16 cellular contexts compared by ENCODE assay signal in the genomic region with DNA sequence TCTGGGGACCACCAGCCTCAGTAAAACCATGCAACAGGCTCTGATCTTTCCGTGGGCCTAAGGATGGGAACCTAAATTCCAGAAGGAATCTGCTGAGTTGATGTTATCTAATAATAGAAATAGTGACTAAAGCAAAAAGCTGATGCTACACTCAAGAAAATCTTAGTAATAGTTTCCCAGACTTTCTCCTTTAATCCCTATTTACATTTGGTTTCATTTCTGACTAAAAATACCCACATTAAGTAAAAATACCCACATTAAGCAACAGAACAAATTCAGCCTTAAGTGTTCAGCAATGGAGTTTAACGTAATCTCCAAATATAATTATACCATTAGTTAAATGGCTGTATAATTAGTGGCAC. TPM values are rescaled to one million over a fixed set of nuclear protein-coding genes. Genes with fewer than 3 reads are reported as not detected.
"Had no signal": no experiment of that assay in that cellular context is flagged by ENCODE, and none has a peak within 500 bp of the region (broad histone marks: within the 10 kb centered on the region; RNA-seq: fewer than 3 reads in every experiment).

No MANE protein-coding gene starts in this region.

- H3K27me3 ChIP-seq: right atrium auricular region, upper lobe of left lung had no signal

- H3K36me3 ChIP-seq: lower lobe of right lung, right atrium auricular region, upper lobe of left lung had no signal

- H3K27ac Mint-ChIP-seq: activated CD8-positive, alpha-beta T cell treated with anti-CD3 and anti-CD28 coated beads, Interleukin-2, amount 10 ng/mL, durations not matched to agents 7 days and 5 days; activated naive CD8-positive, alpha-beta T cell treated with anti-CD3 and anti-CD28 coated beads, Interleukin-2, amount 50 U/mL, for 24 hours; naive B cell; stimulated activated memory B cell treated with anti-CD40 and anti-IgM and Interleukin-4, amounts not matched to agents 10 μg/mL and 1 μg/mL and 100 μg/mL, for 72 hours had no signal

- H3K36me3 Mint-ChIP-seq: naive B cell; stimulated activated memory B cell treated with anti-CD40 and anti-IgM and Interleukin-4, amounts not matched to agents 10 μg/mL and 1 μg/mL and 100 μg/mL, for 72 hours had no signal

- H3K4me3 Mint-ChIP-seq: activated CD8-positive, alpha-beta T cell treated with anti-CD3 and anti-CD28 coated beads, Interleukin-2, amount 10 ng/mL, durations not matched to agents 7 days and 5 days; activated naive CD8-positive, alpha-beta T cell treated with anti-CD3 and anti-CD28 coated beads, Interleukin-2, amount 50 U/mL, for 24 hours; stimulated activated memory B cell treated with anti-CD40 and anti-IgM and Interleukin-4, amounts not matched to agents 10 μg/mL and 1 μg/mL and 100 μg/mL, for 72 hours had no signal

- H3K4me1 Mint-ChIP-seq: activated naive CD8-positive, alpha-beta T cell treated with anti-CD3 and anti-CD28 coated beads, Interleukin-2, amount 50 U/mL, for 24 hours; naive B cell; stimulated activated memory B cell treated with anti-CD40 and anti-IgM and Interleukin-4, amounts not matched to agents 10 μg/mL and 1 μg/mL and 100 μg/mL, for 72 hours had no signal

- DNase-seq: activated CD4-positive, alpha-beta T cell treated with anti-CD3 and anti-CD28 coated beads for 48 hours; activated CD8-positive, alpha-beta T cell treated with anti-CD3 and anti-CD28 coated beads, Interleukin-2, amount 10 ng/mL, durations not matched to agents 7 days and 5 days; activated naive CD4-positive, alpha-beta T cell treated with Interleukin-2 at 50 U/mL for 16 hours; activated naive CD8-positive, alpha-beta T cell treated with anti-CD3 and anti-CD28 coated beads, Interleukin-2, amount 50 U/mL, for 24 hours; caudate nucleus; cortex of kidney; effector memory CD4-positive, alpha-beta T cell; hypothalamus; lower lobe of right lung; midbrain; naive B cell; substantia nigra; upper lobe of left lung had no signal

- H3K4me1 ChIP-seq: lower lobe of right lung, right atrium auricular region, upper lobe of left lung had no signal

- H3K27ac ChIP-seq: lower lobe of right lung, right atrium auricular region had no signal

- H3K9me3 ChIP-seq: lower lobe of right lung, right atrium auricular region, upper lobe of left lung had no signal

- H3K9me3 Mint-ChIP-seq: activated naive CD8-positive, alpha-beta T cell treated with anti-CD3 and anti-CD28 coated beads, Interleukin-2, amount 50 U/mL, for 24 hours; stimulated activated memory B cell treated with anti-CD40 and anti-IgM and Interleukin-4, amounts not matched to agents 10 μg/mL and 1 μg/mL and 100 μg/mL, for 72 hours had no signal

- ATAC-seq: activated CD8-positive, alpha-beta T cell treated with anti-CD3 and anti-CD28 coated beads, Interleukin-2, amount 10 ng/mL, durations not matched to agents 7 days and 5 days; activated naive CD8-positive, alpha-beta T cell treated with anti-CD3 and anti-CD28 coated beads, Interleukin-2, amount 50 U/mL, for 24 hours; lower lobe of right lung; stimulated activated memory B cell treated with anti-CD40 and anti-IgM and Interleukin-4, amounts not matched to agents 10 μg/mL and 1 μg/mL and 100 μg/mL, for 72 hours had no signal

- H3K4me3 ChIP-seq: lower lobe of right lung, right atrium auricular region, upper lobe of left lung had no signal

RNA-seq across cellular contexts. Expression of a gene that starts 50.3 kb away (rescaled TPM):
- total RNA-seq: activated CD8-positive, alpha-beta T cell treated with anti-CD3 and anti-CD28 coated beads, Interleukin-2, amount 10 ng/mL, durations not matched to agents 7 days and 5 days; T-helper 1 cell treated with Interleukin-12 subunit alpha and Interleukin-12 subunit beta and Interleukin-4 antibody, amounts not matched to agents 30 ng/mL and 1 ng/mL, for 36 hours had no signal
